Comparison of ENCODE assay signal across 8 cellular contexts in the genomic region with DNA sequence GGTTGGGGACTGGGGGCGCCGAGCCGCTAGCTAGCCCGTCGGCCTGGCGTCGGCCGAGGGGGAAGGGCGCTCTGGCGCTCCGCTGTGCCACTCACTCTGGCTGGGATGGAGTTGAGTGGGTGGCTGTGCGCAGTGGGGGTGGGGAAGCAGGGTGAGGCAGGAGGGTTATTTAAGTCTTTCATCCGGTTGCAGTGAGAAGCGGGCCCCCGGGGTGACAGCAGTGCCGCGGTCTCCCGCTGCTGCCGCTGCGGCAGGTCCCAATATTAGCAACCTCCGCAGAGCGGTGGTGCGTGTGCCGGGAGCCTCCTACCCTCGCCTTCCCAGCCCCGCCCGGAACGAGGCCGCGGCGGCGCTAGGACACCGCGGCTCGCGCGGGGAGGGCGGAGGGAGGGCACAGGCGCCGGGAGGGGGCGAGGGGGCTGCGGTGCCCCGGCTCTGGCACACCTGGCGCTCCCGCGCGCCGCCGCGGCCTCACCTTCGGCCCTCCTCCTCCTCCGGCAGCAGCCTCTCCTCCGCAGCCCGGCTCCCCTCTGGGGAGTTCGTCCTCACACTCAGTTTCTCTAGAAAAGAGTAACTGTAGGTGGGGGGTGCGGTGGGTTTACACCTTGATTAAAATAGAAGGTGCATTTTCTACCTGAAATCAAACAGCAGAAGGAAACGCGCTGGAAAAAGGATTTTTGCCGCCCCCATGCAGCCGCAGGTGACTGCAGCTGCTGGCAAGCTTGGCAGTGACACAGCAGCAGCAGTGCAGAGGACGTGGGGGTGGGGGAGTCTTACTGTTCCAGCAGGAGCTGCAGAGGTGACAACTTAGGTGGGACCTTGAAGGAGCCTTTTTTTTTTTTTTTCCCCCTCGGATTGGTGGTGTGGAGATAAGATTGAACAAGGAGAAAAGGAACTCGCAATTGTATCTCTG. TPM values are rescaled to one million over a fixed set of nuclear protein-coding genes. Genes with fewer than 3 reads are reported as not detected.
DNase-seq lines count a peak whose midpoint lies in the region; ATAC-seq and TF ChIP-seq lines count a peak whose summit lies in the region.

No MANE protein-coding gene starts in this region.

- no peak overlapping the region for H3K27ac Mint-ChIP-seq in activated CD4-positive, alpha-beta T cell treated with anti-CD3 and anti-CD28 coated beads, Interleukin-2, amount 10 ng/mL, durations not matched to agents 7 days and 5 days
- H3K27ac Mint-ChIP-seq in endothelial cell (ENCODE audit: unreplicated experiment) (no peak overlapping the region), natural killer cell (no peak overlapping the region)

- H3K4me3 ChIP-seq in AG04450 (ENCODE audit: low read depth, low read length) (peak overlapping the region; percentile 39), HUES64 (ENCODE audit: low read length) (peak overlapping the region; percentile 63), uterus (peak overlapping the region; percentile 17 to 56), PC-3 (ENCODE audit: low read length) (no peak overlapping the region)

- TF ChIP-seq CTCF in AG04450 (IDR thresholded peaks at IDR 0.05; ENCODE audit: low read depth, low read length) (no peak), endothelial cell (IDR thresholded peaks at IDR 0.05; ENCODE audit: unreplicated experiment) (no peak), natural killer cell (IDR thresholded peaks at IDR 0.05) (no peak), uterus (IDR thresholded peaks at IDR 0.05) (no peak), PC-3 (conservative IDR thresholded peaks at IDR 0.05; ENCODE audit: low read depth, low read length) (no peak)

- H2AFZ ChIP-seq in PC-3 (ENCODE audit: low read length): no peak overlapping the region

- no peak overlapping the region for H3K9ac ChIP-seq in HUES64 (ENCODE audit: low read depth, low read length)
- no peak overlapping the region for H3K9ac ChIP-seq in PC-3 (ENCODE audit: low read length)

- TF ChIP-seq POLR2A in uterus (IDR thresholded peaks at IDR 0.05) (no peak), GM18505 (IDR thresholded peaks at IDR 0.05; ENCODE audit: borderline replicate concordance, extremely low read depth, insufficient read depth, insufficient read length) (no peak)

- peaks cover 37% of the 10 kb centered on the region for H3K4me1 Mint-ChIP-seq in activated CD4-positive, alpha-beta T cell treated with anti-CD3 and anti-CD28 coated beads, Interleukin-2, amount 10 ng/mL, durations not matched to agents 7 days and 5 days
- peaks cover 21% of the 10 kb centered on the region for H3K4me1 Mint-ChIP-seq in endothelial cell (ENCODE audit: unreplicated experiment)
- peaks cover 31 to 41% of the 10 kb centered on the region in 2 donors for H3K4me1 Mint-ChIP-seq in natural killer cell

- peaks cover 54% of the 10 kb centered on the region for H3K27me3 ChIP-seq in AG04450 (ENCODE audit: control insufficient read depth, insufficient read depth, low read length)
- H3K27me3 ChIP-seq in HUES64 (ENCODE audit: insufficient read depth, low read length): peaks cover 79% of the 10 kb centered on the region
- no peaks in the 10 kb centered on the region for H3K27me3 ChIP-seq in uterus
- peaks cover 73% of the 10 kb centered on the region for H3K27me3 ChIP-seq in PC-3 (ENCODE audit: low read length)

- no peaks in the 10 kb centered on the region for H3K9me3 Mint-ChIP-seq in activated CD4-positive, alpha-beta T cell treated with anti-CD3 and anti-CD28 coated beads, Interleukin-2, amount 10 ng/mL, durations not matched to agents 7 days and 5 days
- H3K9me3 Mint-ChIP-seq in endothelial cell (ENCODE audit: unreplicated experiment) (no peaks in the 10 kb centered on the region), natural killer cell (no peaks in the 10 kb centered on the region)

- no peaks in the 10 kb centered on the region for H3K36me3 Mint-ChIP-seq in activated CD4-positive, alpha-beta T cell treated with anti-CD3 and anti-CD28 coated beads, Interleukin-2, amount 10 ng/mL, durations not matched to agents 7 days and 5 days (ENCODE audit: low read depth)
- peaks cover 3% of the 10 kb centered on the region for H3K36me3 Mint-ChIP-seq in endothelial cell (ENCODE audit: low read depth, unreplicated experiment)
- H3K36me3 Mint-ChIP-seq in natural killer cell: no peaks in the 10 kb centered on the region

- CTCF ChIA-PET in AG04450 (lab: Charles Lee): no interaction called here
- CTCF ChIA-PET in activated CD4-positive, alpha-beta T cell treated with anti-CD3 and anti-CD28 coated beads, Interleukin-2, amount 10 ng/mL, durations not matched to agents 7 days and 5 days (lab: Charles Lee): interaction anchor here (0.6 to 1.2 kb wide), 2 partner anchors 8 to 577 kb away, joined by 3 to 4 read pairs; no protein-coding TSS in a partner anchor
- CTCF ChIA-PET in PC-3 (lab: Charles Lee): no interaction called here

- no TSS peak for BruUV-seq in PC-3 (replicated peaks; lab: Mats Ljungman, UMichigan)

- H3K4me2 ChIP-seq in PC-3 (ENCODE audit: low read length): no peak overlapping the region

- H3K27ac ChIP-seq in AG04450 (ENCODE audit: low read depth, low read length) (no peak overlapping the region), HUES64 (ENCODE audit: low read depth, low read length) (no peak overlapping the region), uterus (no peak overlapping the region), PC-3 (ENCODE audit: low read length) (no peak overlapping the region)

- no peaks in the 10 kb centered on the region for H3K9me2 ChIP-seq in PC-3 (replicated peaks; ENCODE audit: low read length)

- no peaks in the 10 kb centered on the region; the same call in 1 of the 2 replicates for H3K9me3 ChIP-seq in AG04450 (ENCODE audit: control insufficient read depth, insufficient read depth, low read length)
- no peaks in the 10 kb centered on the region for H3K9me3 ChIP-seq in HUES64 (ENCODE audit: insufficient read depth, low read depth, low read length)
- H3K9me3 ChIP-seq in uterus: no peaks in the 10 kb centered on the region
- H3K9me3 ChIP-seq in PC-3 (ENCODE audit: low read length): no peaks in the 10 kb centered on the region

- H3K79me2 ChIP-seq in PC-3 (ENCODE audit: low read length): no peaks in the 10 kb centered on the region

- ATAC-seq in natural killer cell (peak in 1 of 3 donors; percentile 9), PC-3 (no peak), GM18505 (IDR thresholded peaks at IDR 0.05; ENCODE audit: unreplicated experiment) (no peak)

- no peaks in the 10 kb centered on the region for H3K36me3 ChIP-seq in HUES64 (ENCODE audit: insufficient read depth, low read length)
- H3K36me3 ChIP-seq in uterus: no peaks in the 10 kb centered on the region
- no peaks in the 10 kb centered on the region for H3K36me3 ChIP-seq in PC-3 (ENCODE audit: low read depth, low read length)

- peaks cover 71% of the 10 kb centered on the region for H3K27me3 Mint-ChIP-seq in activated CD4-positive, alpha-beta T cell treated with anti-CD3 and anti-CD28 coated beads, Interleukin-2, amount 10 ng/mL, durations not matched to agents 7 days and 5 days
- H3K27me3 Mint-ChIP-seq in endothelial cell (ENCODE audit: unreplicated experiment) (peaks cover 11% of the 10 kb centered on the region), natural killer cell (ENCODE audit: low read depth in 2 of 2) (peaks cover 35 to 38% of the 10 kb centered on the region in 2 donors)

- H3K4me1 ChIP-seq in HUES64 (ENCODE audit: insufficient read depth, low read length) (peaks cover 26% of the 10 kb centered on the region), uterus (peaks cover 0 to 8% of the 10 kb centered on the region in 2 donors), PC-3 (ENCODE audit: insufficient read depth, low read length) (no peaks in the 10 kb centered on the region)

- intact Hi-C loops in natural killer cell (cut with micrococcal nuclease): no loop called here
- intact Hi-C loops in uterus (cut with DNase I; ENCODE audit: low total_unique reads): no loop called here
- intact Hi-C loops in PC-3 (cut with micrococcal nuclease): no loop called here

- H3F3A ChIP-seq in PC-3 (ENCODE audit: low read length, unreplicated experiment): no peaks in the 10 kb centered on the region

- under 1% methylated on average over 58 of the region's 63 CpGs for WGBS in HUES64

- POLR2A ChIA-PET in AG04450 (lab: Yijun Ruan, JAX) (no interaction called here), PC-3 (lab: Charles Lee; ENCODE audit: unreplicated experiment) (no interaction called here)
- POLR2A ChIA-PET in activated CD4-positive, alpha-beta T cell treated with anti-CD3 and anti-CD28 coated beads, Interleukin-2, amount 10 ng/mL, durations not matched to agents 7 days and 5 days (lab: Charles Lee): no interaction called here

- peak overlapping the region; percentile 51 for H3K4me3 Mint-ChIP-seq in activated CD4-positive, alpha-beta T cell treated with anti-CD3 and anti-CD28 coated beads, Interleukin-2, amount 10 ng/mL, durations not matched to agents 7 days and 5 days
- H3K4me3 Mint-ChIP-seq in endothelial cell (ENCODE audit: unreplicated experiment): peak overlapping the region; percentile 23
- peak overlapping the region; percentile 85 for H3K4me3 Mint-ChIP-seq in natural killer cell

- DNase-seq in AG04450 (ENCODE audit: low read depth, low spot score) (no peak), endothelial cell (ENCODE audit: low spot score) (no peak), natural killer cell (peak; percentile 32), uterus (no peak), PC-3 (no peak)
- DNase-seq in activated CD4-positive, alpha-beta T cell treated with anti-CD3 and anti-CD28 coated beads, Interleukin-2, amount 10 ng/mL, durations not matched to agents 7 days and 5 days: no peak

- H4K20me1 ChIP-seq in PC-3 (ENCODE audit: low read length): no peaks in the 10 kb centered on the region

RNA-seq across cellular contexts. Expression of a gene that starts 4.5 kb away (rescaled TPM):
- polyA plus RNA-seq in AG04450 (2011; rRNA removed): 0.12 and 0.26 TPM in 2 replicates
- polyA minus RNA-seq in AG04450 (2011; rRNA and poly(A)+ RNA removed): 0.23 and 0.48 TPM in 2 replicates
- polyA plus RNA-seq in HUES64 (2013, experiment 1 of 2): 0.55 TPM
- polyA plus RNA-seq in HUES64 (2013, experiment 2 of 2): 0.51 TPM
- under 1 TPM in 1 of 2 experiments, not detected in 1; 0.04 TPM for total RNA-seq in activated CD4-positive, alpha-beta T cell treated with anti-CD3 and anti-CD28 coated beads, Interleukin-2, amount 10 ng/mL, durations not matched to agents 7 days and 5 days
- total RNA-seq in endothelial cell (ENCODE audit: unreplicated experiment): 0.90 TPM
- 1 to 10 TPM in 1 of 3 donors, under 1 TPM in 2; 0.28 to 1.2 (median 0.80) TPM for total RNA-seq in natural killer cell
- total RNA-seq in uterus: 10 to 100 TPM in 1 of 4 donors, 1 to 10 TPM in 1, under 1 TPM in 2; 0.51 to 30.7 (median 0.83) TPM
- not detected in 2 replicates for total RNA-seq in PC-3 (2014; rRNA removed)

Comparison
In these comparisons a context has a peak if more than half of its experiments do, and no peak if none do; other contexts are left out.
1. H3K4me3 Mint-ChIP-seq: peak in every context shown above with its lines; median percentile 85 in natural killer cell; 51 in activated CD4-positive, alpha-beta T cell treated with anti-CD3 and anti-CD28 coated beads, Interleukin-2, amount 10 ng/mL, durations not matched to agents 7 days and 5 days; 23 in endothelial cell.